Comparison of ENCODE assay signal across 2 cellular contexts in the genomic region with DNA sequence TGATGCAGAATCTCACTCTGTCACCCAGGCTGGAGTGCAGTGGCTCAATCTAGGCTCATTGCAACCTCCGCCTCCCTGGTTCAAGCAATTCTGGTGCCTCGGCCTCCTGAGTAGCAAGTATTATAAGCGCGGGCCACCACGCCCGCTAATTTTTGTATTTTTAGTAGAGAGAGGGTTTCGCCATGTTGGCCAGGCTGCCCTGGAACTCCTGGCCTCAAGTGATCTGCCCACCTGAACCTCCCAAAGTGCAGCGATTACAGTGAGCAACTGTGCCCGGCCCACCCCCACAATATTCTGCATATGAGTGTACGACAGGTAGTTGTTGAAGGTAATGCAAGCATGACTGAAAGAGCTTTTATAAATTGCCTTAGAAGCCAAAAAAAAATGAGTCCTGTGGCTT.
TF ChIP-seq lines count a peak whose summit lies in the region.

No MANE protein-coding gene starts in this region.

TF ChIP-seq in IMR-90, 13 proteins besides CTCF, POLR2A, EP300 and RAD21:
- TF ChIP-seq, protein P1, sequence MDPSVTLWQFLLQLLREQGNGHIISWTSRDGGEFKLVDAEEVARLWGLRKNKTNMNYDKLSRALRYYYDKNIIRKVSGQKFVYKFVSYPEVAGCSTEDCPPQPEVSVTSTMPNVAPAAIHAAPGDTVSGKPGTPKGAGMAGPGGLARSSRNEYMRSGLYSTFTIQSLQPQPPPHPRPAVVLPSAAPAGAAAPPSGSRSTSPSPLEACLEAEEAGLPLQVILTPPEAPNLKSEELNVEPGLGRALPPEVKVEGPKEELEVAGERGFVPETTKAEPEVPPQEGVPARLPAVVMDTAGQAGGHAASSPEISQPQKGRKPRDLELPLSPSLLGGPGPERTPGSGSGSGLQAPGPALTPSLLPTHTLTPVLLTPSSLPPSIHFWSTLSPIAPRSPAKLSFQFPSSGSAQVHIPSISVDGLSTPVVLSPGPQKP (IDR thresholded peaks at IDR 0.05; ENCODE audit: borderline replicate concordance, low read depth, low read length), result no peak
- no peak for TF ChIP-seq NFE2L2 (IDR thresholded peaks at IDR 0.05; ENCODE audit: low read depth, low read length)
- TF ChIP-seq, protein P2, sequence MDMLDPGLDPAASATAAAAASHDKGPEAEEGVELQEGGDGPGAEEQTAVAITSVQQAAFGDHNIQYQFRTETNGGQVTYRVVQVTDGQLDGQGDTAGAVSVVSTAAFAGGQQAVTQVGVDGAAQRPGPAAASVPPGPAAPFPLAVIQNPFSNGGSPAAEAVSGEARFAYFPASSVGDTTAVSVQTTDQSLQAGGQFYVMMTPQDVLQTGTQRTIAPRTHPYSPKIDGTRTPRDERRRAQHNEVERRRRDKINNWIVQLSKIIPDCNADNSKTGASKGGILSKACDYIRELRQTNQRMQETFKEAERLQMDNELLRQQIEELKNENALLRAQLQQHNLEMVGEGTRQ (IDR thresholded peaks at IDR 0.05; ENCODE audit: low read depth, low read length), result no peak
- no peak for TF ChIP-seq CEBPB (IDR thresholded peaks at IDR 0.05; ENCODE audit: low read depth, low read length)
- no peak for TF ChIP-seq CHD1 (IDR thresholded peaks at IDR 0.05; ENCODE audit: low read depth, low read length)
- no peak for TF ChIP-seq BHLHE40 (IDR thresholded peaks at IDR 0.05; ENCODE audit: low read depth, low read length)
- no peak for TF ChIP-seq FOS (IDR thresholded peaks at IDR 0.05; ENCODE audit: low read depth, low read length)
- TF ChIP-seq SMC3 (IDR thresholded peaks at IDR 0.05; ENCODE audit: low read depth, low read length), result no peak
- no peak for TF ChIP-seq MXI1 (IDR thresholded peaks at IDR 0.05; ENCODE audit: borderline replicate concordance, low read depth, low read length)
- no peak for TF ChIP-seq RCOR1 (IDR thresholded peaks at IDR 0.05; ENCODE audit: insufficient replicate concordance, low read length)
- no peak for TF ChIP-seq MAFK (IDR thresholded peaks at IDR 0.05; ENCODE audit: low read depth, low read length)
- no peak for TF ChIP-seq RFX5 (IDR thresholded peaks at IDR 0.05; ENCODE audit: low read depth, low read length)
- TF ChIP-seq MAZ (IDR thresholded peaks at IDR 0.05; ENCODE audit: borderline replicate concordance, low read depth, low read length), result no peak

TF ChIP-seq in K562, 482 proteins besides CTCF, POLR2A, EP300 and RAD21:
- no peak for TF ChIP-seq ZNF175 (CRISPR knock-in tag; IDR thresholded peaks at IDR 0.05; ENCODE audit: low read depth)
- TF ChIP-seq MYC (IDR thresholded peaks at IDR 0.05; ENCODE audit: low read depth, low read length), result no peak
- no peak for TF ChIP-seq MYC (CRISPR knock-in tag; IDR thresholded peaks at IDR 0.05; ENCODE audit: borderline replicate concordance, low read depth)
- no peak for TF ChIP-seq C11orf30 (IDR thresholded peaks at IDR 0.05; ENCODE audit: low read depth)
- TF ChIP-seq, protein P3, sequence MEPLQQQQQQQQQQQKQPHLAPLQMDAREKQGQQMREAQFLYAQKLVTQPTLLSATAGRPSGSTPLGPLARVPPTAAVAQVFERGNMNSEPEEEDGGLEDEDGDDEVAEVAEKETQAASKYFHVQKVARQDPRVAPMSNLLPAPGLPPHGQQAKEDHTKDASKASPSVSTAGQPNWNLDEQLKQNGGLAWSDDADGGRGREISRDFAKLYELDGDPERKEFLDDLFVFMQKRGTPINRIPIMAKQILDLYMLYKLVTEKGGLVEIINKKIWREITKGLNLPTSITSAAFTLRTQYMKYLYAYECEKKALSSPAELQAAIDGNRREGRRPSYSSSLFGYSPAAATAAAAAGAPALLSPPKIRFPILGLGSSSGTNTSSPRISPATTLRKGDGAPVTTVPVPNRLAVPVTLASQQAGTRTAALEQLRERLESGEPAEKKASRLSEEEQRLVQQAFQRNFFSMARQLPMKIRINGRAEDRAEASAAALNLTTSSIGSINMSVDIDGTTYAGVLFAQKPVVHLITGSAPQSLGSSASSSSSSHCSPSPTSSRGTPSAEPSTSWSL (CRISPR knock-in tag; IDR thresholded peaks at IDR 0.05; ENCODE audit: borderline replicate concordance), result no peak
- TF ChIP-seq, protein P4, sequence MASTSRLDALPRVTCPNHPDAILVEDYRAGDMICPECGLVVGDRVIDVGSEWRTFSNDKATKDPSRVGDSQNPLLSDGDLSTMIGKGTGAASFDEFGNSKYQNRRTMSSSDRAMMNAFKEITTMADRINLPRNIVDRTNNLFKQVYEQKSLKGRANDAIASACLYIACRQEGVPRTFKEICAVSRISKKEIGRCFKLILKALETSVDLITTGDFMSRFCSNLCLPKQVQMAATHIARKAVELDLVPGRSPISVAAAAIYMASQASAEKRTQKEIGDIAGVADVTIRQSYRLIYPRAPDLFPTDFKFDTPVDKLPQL (IDR thresholded peaks at IDR 0.05; ENCODE audit: extremely low read depth, insufficient read length), result no peak
- TF ChIP-seq THRAP3 (IDR thresholded peaks at IDR 0.05; ENCODE audit: borderline replicate concordance), result no peak
- no peak for TF ChIP-seq SLC30A9 (CRISPR knock-in tag; IDR thresholded peaks at IDR 0.05)
- no peak for TF ChIP-seq JUN (IDR thresholded peaks at IDR 0.05; ENCODE audit: borderline replicate concordance, low read depth, low read length)
- no peak for TF ChIP-seq JUN (CRISPR knock-in tag; IDR thresholded peaks at IDR 0.05; ENCODE audit: borderline replicate concordance)
- TF ChIP-seq, protein P5, sequence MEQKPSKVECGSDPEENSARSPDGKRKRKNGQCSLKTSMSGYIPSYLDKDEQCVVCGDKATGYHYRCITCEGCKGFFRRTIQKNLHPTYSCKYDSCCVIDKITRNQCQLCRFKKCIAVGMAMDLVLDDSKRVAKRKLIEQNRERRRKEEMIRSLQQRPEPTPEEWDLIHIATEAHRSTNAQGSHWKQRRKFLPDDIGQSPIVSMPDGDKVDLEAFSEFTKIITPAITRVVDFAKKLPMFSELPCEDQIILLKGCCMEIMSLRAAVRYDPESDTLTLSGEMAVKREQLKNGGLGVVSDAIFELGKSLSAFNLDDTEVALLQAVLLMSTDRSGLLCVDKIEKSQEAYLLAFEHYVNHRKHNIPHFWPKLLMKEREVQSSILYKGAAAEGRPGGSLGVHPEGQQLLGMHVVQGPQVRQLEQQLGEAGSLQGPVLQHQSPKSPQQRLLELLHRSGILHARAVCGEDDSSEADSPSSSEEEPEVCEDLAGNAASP (IDR thresholded peaks at IDR 0.05), result no peak
- no peak for TF ChIP-seq HDAC3 (IDR thresholded peaks at IDR 0.05; ENCODE audit: borderline replicate concordance, partially characterized antibody)
- TF ChIP-seq ZNF12 (CRISPR knock-in tag; IDR thresholded peaks at IDR 0.05), result no peak
- TF ChIP-seq, protein P6, sequence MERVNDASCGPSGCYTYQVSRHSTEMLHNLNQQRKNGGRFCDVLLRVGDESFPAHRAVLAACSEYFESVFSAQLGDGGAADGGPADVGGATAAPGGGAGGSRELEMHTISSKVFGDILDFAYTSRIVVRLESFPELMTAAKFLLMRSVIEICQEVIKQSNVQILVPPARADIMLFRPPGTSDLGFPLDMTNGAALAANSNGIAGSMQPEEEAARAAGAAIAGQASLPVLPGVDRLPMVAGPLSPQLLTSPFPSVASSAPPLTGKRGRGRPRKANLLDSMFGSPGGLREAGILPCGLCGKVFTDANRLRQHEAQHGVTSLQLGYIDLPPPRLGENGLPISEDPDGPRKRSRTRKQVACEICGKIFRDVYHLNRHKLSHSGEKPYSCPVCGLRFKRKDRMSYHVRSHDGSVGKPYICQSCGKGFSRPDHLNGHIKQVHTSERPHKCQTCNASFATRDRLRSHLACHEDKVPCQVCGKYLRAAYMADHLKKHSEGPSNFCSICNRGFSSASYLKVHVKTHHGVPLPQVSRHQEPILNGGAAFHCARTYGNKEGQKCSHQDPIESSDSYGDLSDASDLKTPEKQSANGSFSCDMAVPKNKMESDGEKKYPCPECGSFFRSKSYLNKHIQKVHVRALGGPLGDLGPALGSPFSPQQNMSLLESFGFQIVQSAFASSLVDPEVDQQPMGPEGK (CRISPR knock-in tag; IDR thresholded peaks at IDR 0.05; ENCODE audit: borderline replicate concordance), result no peak
- TF ChIP-seq KAT2B (IDR thresholded peaks at IDR 0.05; ENCODE audit: low read depth, low read length), result no peak
- TF ChIP-seq ZFP30 (CRISPR knock-in tag; IDR thresholded peaks at IDR 0.05; ENCODE audit: borderline replicate concordance), result no peak
- no peak for TF ChIP-seq FUS (optimal IDR thresholded peaks at IDR 0.05; ENCODE audit: low read depth, low read length)
- no peak for TF ChIP-seq ZNF444 (CRISPR knock-in tag; IDR thresholded peaks at IDR 0.05)
- TF ChIP-seq, protein P7, sequence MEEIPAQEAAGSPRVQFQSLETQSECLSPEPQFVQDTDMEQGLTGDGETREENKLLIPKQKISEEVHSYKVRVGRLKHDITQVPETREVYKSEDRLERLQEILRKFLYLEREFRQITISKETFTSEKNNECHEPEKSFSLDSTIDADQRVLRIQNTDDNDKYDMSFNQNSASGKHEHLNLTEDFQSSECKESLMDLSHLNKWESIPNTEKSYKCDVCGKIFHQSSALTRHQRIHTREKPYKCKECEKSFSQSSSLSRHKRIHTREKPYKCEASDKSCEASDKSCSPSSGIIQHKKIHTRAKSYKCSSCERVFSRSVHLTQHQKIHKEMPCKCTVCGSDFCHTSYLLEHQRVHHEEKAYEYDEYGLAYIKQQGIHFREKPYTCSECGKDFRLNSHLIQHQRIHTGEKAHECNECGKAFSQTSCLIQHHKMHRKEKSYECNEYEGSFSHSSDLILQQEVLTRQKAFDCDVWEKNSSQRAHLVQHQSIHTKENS (CRISPR knock-in tag; IDR thresholded peaks at IDR 0.05), result no peak
TF ChIP-seq in K562: peak in this region for 0.
